10 cellular contexts compared by ENCODE assay signal in genomic region chr5:43123887-43124286, GRCh38. TPM values are rescaled to one million over a fixed set of nuclear protein-coding genes. Genes with fewer than 3 reads are reported as not detected.
A peak's percentile ranks its signal among the peaks of the same experiment; 100 is the strongest.
DNase-seq lines count a peak whose midpoint lies in the region; ATAC-seq, FAIRE-seq and TF ChIP-seq lines count a peak whose summit lies in the region.
"Had no signal": no experiment of that assay in that cellular context is flagged by ENCODE, and none has a peak within 500 bp of the region (broad histone marks: within the 10 kb centered on the region; RNA-seq: fewer than 3 reads in every experiment).

No MANE protein-coding gene starts in this region.

- H3K36me3 Mint-ChIP-seq in Calu3 (ENCODE audit: insufficient read depth, unreplicated experiment), result peaks cover 69% of the 10 kb centered on the region

- H3K27ac ChIP-seq in A549, result no peak overlapping the region
- H3K27ac ChIP-seq in OCI-LY7 (ENCODE audit: low read depth, low read length, poor library complexity, severe bottlenecking), result no peak overlapping the region
- H3K27ac ChIP-seq in endothelial cell of umbilical vein (ENCODE audit: insufficient read depth, low read depth, low read length), result no peak overlapping the region
- H3K27ac ChIP-seq: epithelial cell of prostate had no signal

- no peak for TF ChIP-seq RAD21 in A549 (conservative IDR thresholded peaks at IDR 0.05 in 1 of 2, IDR thresholded peaks at IDR 0.05 in 1 of 2)

- H4K20me1 ChIP-seq in OCI-LY7 (ENCODE audit: insufficient read depth, low read length) (peaks cover 14% of the 10 kb centered on the region), endothelial cell of umbilical vein (replicated peaks; ENCODE audit: control insufficient read depth, extremely low read depth, insufficient read depth, low read length) (no peaks in the 10 kb centered on the region)

- H3K9me1 ChIP-seq in endothelial cell of umbilical vein (replicated peaks; ENCODE audit: control insufficient read depth, extremely low read depth, insufficient read depth, low read length), result no peaks in the 10 kb centered on the region

- 87% methylated on average over 4 of the region's 4 CpGs for WGBS in A549 (ENCODE audit: missing lambda C conversion rate)

- H3K27ac Mint-ChIP-seq in Calu3 (ENCODE audit: unreplicated experiment), result no peak overlapping the region

- no peak overlapping the region for H2AFZ ChIP-seq in OCI-LY7 (ENCODE audit: low read length)
- no peak overlapping the region for H2AFZ ChIP-seq in endothelial cell of umbilical vein (ENCODE audit: low read depth, low read length)

- peak overlapping the region; percentile 92 for H3K4me3 Mint-ChIP-seq in Calu3 (ENCODE audit: low read depth, unreplicated experiment)

- TF ChIP-seq CTCF in A549 (IDR thresholded peaks at IDR 0.05), result no peak
- TF ChIP-seq CTCF in Calu3 (IDR thresholded peaks at IDR 0.05; ENCODE audit: unreplicated experiment), result no peak
- TF ChIP-seq CTCF in OCI-LY7 (conservative IDR thresholded peaks at IDR 0.05; ENCODE audit: low read length), result no peak
- no peak for TF ChIP-seq CTCF in endothelial cell of umbilical vein (IDR thresholded peaks at IDR 0.05; ENCODE audit: extremely low read depth in 1 of 2, insufficient read depth in 1 of 2, low read depth in 1 of 2, low read length in 2 of 2)
- TF ChIP-seq CTCF in D721Med (IDR thresholded peaks at IDR 0.05; ENCODE audit: insufficient read depth, missing control alignments), result no peak

- H3K36me3 ChIP-seq in OCI-LY7 (ENCODE audit: insufficient read depth, low read length) (peaks cover 66% of the 10 kb centered on the region), endothelial cell of umbilical vein (ENCODE audit: control insufficient read depth in 2 of 2, extremely low read depth in 1 of 2, insufficient read depth in 2 of 2, low read length in 2 of 2) (peaks cover 6 to 16% of the 10 kb centered on the region in 2 experiments)

- ATAC-seq in A549 (no peak), GM21360 (IDR thresholded peaks at IDR 0.05; ENCODE audit: unreplicated experiment) (no peak)

- H3K9me2 ChIP-seq in OCI-LY7 (ENCODE audit: insufficient read depth, low read length), result no peaks in the 10 kb centered on the region

- intact Hi-C loops in Calu3 (cut with micrococcal nuclease; ENCODE audit: unreplicated experiment), result loop anchor here (5.0 kb wide), 1 partner anchor 183 kb away; no protein-coding TSS in a partner anchor
- intact Hi-C loops in OCI-LY7 (cut with micrococcal nuclease; ENCODE audit: unreplicated experiment), result loop anchor here (5.0 kb wide), 1 partner anchor 132 kb away; no protein-coding TSS in a partner anchor
- intact Hi-C loops in endothelial cell of umbilical vein (cut with micrococcal nuclease), result loop anchor here (5.0 kb wide), 3 partner anchors 107 to 1197 kb away; partner anchors contain the start of genes FBXO4 and NNT

- no peak overlapping the region for H3K4me3 ChIP-seq in A549
- peak overlapping the region; percentile 80 for H3K4me3 ChIP-seq in OCI-LY7 (ENCODE audit: low read depth, low read length, poor library complexity, severe bottlenecking)
- no peak overlapping the region for H3K4me3 ChIP-seq in endothelial cell of umbilical vein (replicated peaks in 1 of 3; ENCODE audit: insufficient read depth in 1 of 3, low read depth in 1 of 3, low read length in 3 of 3)

- dilution Hi-C loops in endothelial cell of umbilical vein (cut with MboI; ENCODE audit: extremely low pct_ligation_motif_present, low sequenced_read_pairs), result no loop called here

- H3K79me2 ChIP-seq in OCI-LY7 (ENCODE audit: insufficient read depth, low read depth, low read length), result peaks cover 75% of the 10 kb centered on the region
- H3K79me2 ChIP-seq in endothelial cell of umbilical vein (ENCODE audit: control insufficient read depth, insufficient read depth, low read length), result peaks cover 67% of the 10 kb centered on the region

- H3K27me3 Mint-ChIP-seq in Calu3 (ENCODE audit: unreplicated experiment), result no peaks in the 10 kb centered on the region

- POLR2A ChIA-PET in A549 (lab: Yijun Ruan, JAX) (no interaction called here), OCI-LY7 (lab: Charles Lee) (interaction anchor here (0.9 to 1.5 kb wide), 3 partner anchors 16 to 509 kb away, joined by 3 to 4 read pairs (median 3); no protein-coding TSS in a partner anchor), endothelial cell of umbilical vein (lab: Charles Lee) (no interaction called here)

- H3K9me3 ChIP-seq in A549 (no peaks in the 10 kb centered on the region), OCI-LY7 (ENCODE audit: low read length) (no peaks in the 10 kb centered on the region), endothelial cell of umbilical vein (replicated peaks; ENCODE audit: control insufficient read depth, insufficient read depth, low read length) (no peaks in the 10 kb centered on the region)

- BruUV-seq in Calu3 (replicated peaks; lab: Mats Ljungman, UMichigan), result no TSS peak
- BruUV-seq in OCI-LY7 (replicated peaks; lab: Mats Ljungman, UMichigan), result no TSS peak
- no TSS peak for BruUV-seq in endothelial cell of umbilical vein (replicated peaks; lab: Mats Ljungman, UMichigan)

- H3K27me3 ChIP-seq in endothelial cell of umbilical vein (ENCODE audit: control insufficient read depth in 2 of 2, insufficient read depth in 2 of 2, low read length in 2 of 2), result no peaks in the 10 kb centered on the region

- H3K4me1 Mint-ChIP-seq in Calu3 (ENCODE audit: low read depth, unreplicated experiment), result peaks cover 29% of the 10 kb centered on the region

- TF ChIP-seq EP300 in A549 (IDR thresholded peaks at IDR 0.05), result no peak

- TF ChIP-seq POLR2A in A549 (IDR thresholded peaks at IDR 0.05; ENCODE audit: low read length) (no peak), endothelial cell of umbilical vein (IDR thresholded peaks at IDR 0.05; ENCODE audit: low read depth, low read length) (no peak)

- H3K4me2 ChIP-seq in A549 (peak overlapping the region; percentile 90), OCI-LY7 (ENCODE audit: low read length) (peak overlapping the region; percentile 77), endothelial cell of umbilical vein (ENCODE audit: insufficient read depth, low read length) (peak overlapping the region; percentile 81)

- no peak for FAIRE-seq in A549 (lab: Jason Lieb, UNC)
- FAIRE-seq in endothelial cell of umbilical vein (lab: Jason Lieb, UNC), result no peak
- no peak for FAIRE-seq in D721Med (lab: Jason Lieb, UNC)

- no peak overlapping the region for H3K9ac ChIP-seq in endothelial cell of umbilical vein (replicated peaks; ENCODE audit: extremely low read depth, insufficient read depth, low read length)

- no peak for DNase-seq in A549 (ENCODE audit: low read depth in 1 of 2, low spot score in 1 of 2)
- no peak for DNase-seq in Calu3
- DNase-seq in OCI-LY7 (ENCODE audit: low spot score), result no peak
- no peak for DNase-seq in endothelial cell of umbilical vein (ENCODE audit: low read depth, low spot score)
- DNase-seq in DMS53 treated with DMSO at 0.1 percent for 48 hours (lab: John Stamatoyannopoulos, UW; ENCODE audit: unreplicated experiment), result no peak
- no peak for DNase-seq in D721Med (ENCODE audit: insufficient read length, low spot score)
- no peak for DNase-seq in NCI-H1105 (lab: John Stamatoyannopoulos, UW)
- DNase-seq: NCI-H69 had no signal

- H3K9me3 Mint-ChIP-seq in Calu3 (ENCODE audit: low read depth, unreplicated experiment), result peaks cover 2% of the 10 kb centered on the region

- H3K4me1 ChIP-seq in A549, result peaks cover 20% of the 10 kb centered on the region; the same call in 2 of the 3 replicates
- peaks cover 35% of the 10 kb centered on the region for H3K4me1 ChIP-seq in OCI-LY7 (ENCODE audit: insufficient read depth, low read length, poor library complexity, severe bottlenecking)
- H3K4me1 ChIP-seq in endothelial cell of umbilical vein (ENCODE audit: control insufficient read depth, extremely low read depth, insufficient read depth, low read length), result peaks cover 17% of the 10 kb centered on the region

- CTCF ChIA-PET in A549 (lab: Yijun Ruan, JAX) (interaction anchor here (1.0 to 12.0 kb wide), 3 partner anchors 18 to 360 kb away, joined by 3 to 101 read pairs (median 3); partner anchors contain the start of genes ANXA2R and TMEM267), Calu3 (lab: Charles Lee) (interaction anchor here (0.7 kb wide), 1 partner anchor 73 kb away, joined by 3 read pairs; no protein-coding TSS in a partner anchor), OCI-LY7 (lab: Charles Lee; ENCODE audit: unreplicated experiment) (no interaction called here), endothelial cell of umbilical vein (lab: Charles Lee) (interaction anchor here (1.0 kb wide), 1 partner anchor 15 kb away, joined by 3 read pairs; no protein-coding TSS in a partner anchor)

TF ChIP-seq in A549, 52 proteins besides CTCF, POLR2A, EP300 and RAD21 (continues in another document):
- TF ChIP-seq JUN (IDR thresholded peaks at IDR 0.05) (no peak), TFCP2L1 (CRISPR knock-in tag; IDR thresholded peaks at IDR 0.05) (no peak), MAFK (IDR thresholded peaks at IDR 0.05; ENCODE audit: partially characterized antibody) (no peak), FOSL2 (IDR thresholded peaks at IDR 0.05) (no peak), FOSL2 (CRISPR knock-in tag; IDR thresholded peaks at IDR 0.05) (no peak), RNF2 (IDR thresholded peaks at IDR 0.05; ENCODE audit: borderline replicate concordance, low read depth) (no peak)

TF ChIP-seq in endothelial cell of umbilical vein, 7 proteins besides CTCF, POLR2A, EP300 and RAD21 (continues in another document):
- TF ChIP-seq, protein P1, sequence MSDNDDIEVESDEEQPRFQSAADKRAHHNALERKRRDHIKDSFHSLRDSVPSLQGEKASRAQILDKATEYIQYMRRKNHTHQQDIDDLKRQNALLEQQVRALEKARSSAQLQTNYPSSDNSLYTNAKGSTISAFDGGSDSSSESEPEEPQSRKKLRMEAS (IDR thresholded peaks at IDR 0.05; ENCODE audit: insufficient read depth, insufficient read length), result no peak
- no peak for TF ChIP-seq EZH2 (IDR thresholded peaks at IDR 0.05; ENCODE audit: borderline replicate concordance, low read depth, low read length, severe bottlenecking)

RNA-seq across cellular contexts. Expression of gene ZNF131, which starts 3.2 kb away (rescaled TPM):
- polyA plus RNA-seq in A549 (2011; rRNA removed) (37.5 and 47.9 TPM in 2 replicates), A549 (2017; fragmentation: RNase III; extraction: RNeasy Plus Mini Kit Qiagen cat#74134 plus additional on column Dnase treatment) (21.7 to 25.3 TPM (median 22.6 TPM) in 3 replicates), endothelial cell of umbilical vein (12.9 and 15.4 TPM in 2 replicates)
- polyA plus RNA-seq in A549 (2012; cell fraction: cytosol; rRNA removed), result 11.8 and 13.2 TPM in 2 replicates
- 11.0 and 17.3 TPM in 2 replicates for polyA plus RNA-seq in A549 (2012; cell fraction: nucleus; rRNA removed)
- 26.5 and 30.3 TPM in 2 replicates for polyA minus RNA-seq in A549 (2011; rRNA and poly(A)+ RNA removed)
- total RNA-seq in Calu3 (2022) (37.0 and 40.9 TPM in 2 replicates), OCI-LY7 (2022) (59.4 and 62.9 TPM in 2 replicates), endothelial cell of umbilical vein (30.1 and 31.2 TPM in 2 replicates)
- 59.0 and 61.0 TPM in 2 replicates for total RNA-seq in OCI-LY7 (2014; rRNA removed; shearing (Covaris generic))
- polyA plus RNA-seq in endothelial cell of umbilical vein (2011; cell fraction: cytosol; rRNA removed), result 21.1 and 21.4 TPM in 2 replicates
- 43.0 and 56.3 TPM in 2 replicates for polyA plus RNA-seq in endothelial cell of umbilical vein (2011; cell fraction: nucleus; rRNA removed)
- polyA plus RNA-seq in endothelial cell of umbilical vein (2012), result 19.7 and 26.2 TPM in 2 replicates
- 28.3 and 35.3 TPM in 2 replicates for polyA minus RNA-seq in endothelial cell of umbilical vein
- 39.0 TPM for polyA minus RNA-seq in endothelial cell of umbilical vein (2011; cell fraction: cytosol; rRNA and poly(A)+ RNA removed)
- polyA minus RNA-seq in endothelial cell of umbilical vein (2011; cell fraction: nucleus; rRNA and poly(A)+ RNA removed), result 38.5 and 41.0 TPM in 2 replicates
